Comparison of ENCODE assay signal across 8 cellular contexts in the genomic region with DNA sequence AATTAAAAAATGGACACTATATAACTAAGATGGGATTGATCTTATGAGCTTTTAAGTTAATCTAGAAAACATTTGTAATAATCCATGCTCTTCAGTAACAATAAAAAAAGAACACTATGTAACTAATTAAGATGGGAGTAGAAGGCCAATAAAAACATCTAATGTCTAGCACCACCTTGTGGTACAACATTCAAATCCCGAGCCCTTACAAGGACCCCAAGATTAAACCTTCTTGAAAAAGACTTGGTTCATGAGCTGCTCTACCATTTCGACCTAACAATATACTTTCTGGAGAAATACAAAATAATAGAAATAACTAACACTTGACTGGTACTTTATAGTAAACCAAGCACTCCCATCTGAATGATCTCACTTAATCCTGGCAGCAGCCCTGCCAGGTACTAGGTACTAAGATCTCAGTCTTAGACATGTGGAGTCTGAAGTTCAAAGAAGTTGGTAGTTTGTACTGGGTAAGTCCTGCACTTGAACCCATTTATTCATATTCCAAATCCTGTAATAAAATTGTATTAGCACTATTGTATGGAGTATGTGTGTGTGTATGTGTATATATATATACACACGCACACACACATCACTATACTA. TPM values are rescaled to one million over a fixed set of nuclear protein-coding genes. Genes with fewer than 3 reads are reported as not detected.
DNase-seq lines count a peak whose midpoint lies in the region; ATAC-seq, FAIRE-seq and TF ChIP-seq lines count a peak whose summit lies in the region.

No MANE protein-coding gene starts in this region.

- H3K27ac ChIP-seq in ascending aorta (no peak overlapping the region), right cardiac atrium (ENCODE audit: low read length) (no peak overlapping the region), small intestine (ENCODE audit: low read depth in 1 of 2, low read length in 1 of 2) (no peak overlapping the region)

- intact Hi-C loops in ascending aorta (cut with DNase I) (loop anchor here (1.0 kb wide), 1 partner anchor 203 kb away; no protein-coding TSS in a partner anchor), right cardiac atrium (cut with DNase I) (loop anchor here in 2 of 4 donors (5.0 to 10.0 kb wide), 2 partner anchors 201 to 208 kb away; a partner anchor contains a TSS)

- FAIRE-seq in small intestine (lab: Jason Lieb, UNC): no peak

- WGBS in right cardiac atrium: 34% methylated on average over 3 of the region's 3 CpGs
- 36 to 40% (median 37%) methylated on average over 3 of the region's 3 CpGs for WGBS in small intestine, 3 donors

- DNase-seq in DMS79 treated with DMSO at 0.1 percent for 48 hours (lab: John Stamatoyannopoulos, UW) (peak; percentile 37), NCI-H2227 treated with DMSO at 0.1 percent for 48 hours (lab: John Stamatoyannopoulos, UW) (peak; percentile 22), ascending aorta (ENCODE audit: low spot score in 2 of 2) (no peak), right cardiac atrium (no peak), small intestine (peak; percentile 64), NCI-H2107 treated with DMSO at 0.1 percent for 48 hours (lab: John Stamatoyannopoulos, UW; ENCODE audit: unreplicated experiment) (no peak)
- DNase-seq in stimulated activated naive CD4-positive, alpha-beta T cell treated with Interleukin-2 at 50 U/mL for 16 hours (lab: John Stamatoyannopoulos, UW): no peak

- H3K4me1 ChIP-seq in ascending aorta (no peaks in the 10 kb centered on the region), right cardiac atrium (ENCODE audit: control insufficient read depth, insufficient read depth, low read length) (no peaks in the 10 kb centered on the region), small intestine (ENCODE audit: control insufficient read depth in 2 of 2, insufficient read depth in 1 of 2, low read depth in 1 of 2, low read length in 1 of 2) (no peaks in the 10 kb centered on the region)

- TF ChIP-seq CTCF in ascending aorta (IDR thresholded peaks at IDR 0.05): peak; percentile 28 to 55 (median 30)

- H3K27me3 ChIP-seq in ascending aorta (no peaks in the 10 kb centered on the region), right cardiac atrium (ENCODE audit: control insufficient read depth, insufficient read depth) (no peaks in the 10 kb centered on the region), small intestine (ENCODE audit: control insufficient read depth in 2 of 2, insufficient read depth in 2 of 2, low read length in 2 of 2) (no peaks in the 10 kb centered on the region)

- ATAC-seq in GM21825 (IDR thresholded peaks at IDR 0.05; ENCODE audit: unreplicated experiment) (peak; percentile 58), right cardiac atrium (peak; percentile 64 to 72)

- H3K4me3 ChIP-seq in ascending aorta: no peak overlapping the region
- no peak overlapping the region for H3K4me3 ChIP-seq in right cardiac atrium (ENCODE audit: low read length)
- H3K4me3 ChIP-seq in small intestine (ENCODE audit: low read depth in 1 of 2, low read length in 2 of 2): no peak overlapping the region

- H3K9me3 ChIP-seq in ascending aorta (no peaks in the 10 kb centered on the region), right cardiac atrium (ENCODE audit: control insufficient read depth, low read length) (no peaks in the 10 kb centered on the region), small intestine (ENCODE audit: control insufficient read depth, low read depth) (no peaks in the 10 kb centered on the region)

- H3K36me3 ChIP-seq in ascending aorta: peaks cover 2 to 4% of the 10 kb centered on the region in 2 donors
- no peaks in the 10 kb centered on the region for H3K36me3 ChIP-seq in small intestine (ENCODE audit: control insufficient read depth in 2 of 2, insufficient read depth in 2 of 2, low read length in 2 of 2)

RNA-seq across cellular contexts. Expression of a gene that starts 21.8 kb away (rescaled TPM):
- total RNA-seq in ascending aorta (8.0 TPM), right cardiac atrium (10 to 100 TPM in 3 of 4 donors, 1 to 10 TPM in 1; 8.3 to 11.8 (median 10.6) TPM)
- polyA plus RNA-seq in right cardiac atrium (8.8 TPM), small intestine (1 to 10 TPM; 6.8 to 9.0 (median 7.2) TPM)

RNA-seq across cellular contexts. Expression of a gene that starts 21.8 kb away (rescaled TPM):
- 5.2 TPM for total RNA-seq in ascending aorta
- 10 to 100 TPM in 1 of 4 donors, 1 to 10 TPM in 3; 6.7 to 13.1 (median 8.3) TPM for total RNA-seq in right cardiac atrium
- polyA plus RNA-seq in right cardiac atrium: 3.3 TPM
- polyA plus RNA-seq in small intestine: 1 to 10 TPM; 5.9 to 9.8 (median 9.4) TPM

Comparison
In these comparisons a context has a peak if more than half of its experiments do, and no peak if none do; other contexts are left out.
1. DNase-seq: peak in DMS79 treated with DMSO at 0.1 percent for 48 hours (single experiment), NCI-H2227 treated with DMSO at 0.1 percent for 48 hours (single experiment) and small intestine (single experiment); none in ascending aorta (0 of 2), right cardiac atrium (0 of 3), NCI-H2107 treated with DMSO at 0.1 percent for 48 hours (single experiment) and stimulated activated naive CD4-positive, alpha-beta T cell treated with Interleukin-2 at 50 U/mL for 16 hours (single experiment).